ENCODE assay signal across 8 cellular contexts in the genomic region with DNA sequence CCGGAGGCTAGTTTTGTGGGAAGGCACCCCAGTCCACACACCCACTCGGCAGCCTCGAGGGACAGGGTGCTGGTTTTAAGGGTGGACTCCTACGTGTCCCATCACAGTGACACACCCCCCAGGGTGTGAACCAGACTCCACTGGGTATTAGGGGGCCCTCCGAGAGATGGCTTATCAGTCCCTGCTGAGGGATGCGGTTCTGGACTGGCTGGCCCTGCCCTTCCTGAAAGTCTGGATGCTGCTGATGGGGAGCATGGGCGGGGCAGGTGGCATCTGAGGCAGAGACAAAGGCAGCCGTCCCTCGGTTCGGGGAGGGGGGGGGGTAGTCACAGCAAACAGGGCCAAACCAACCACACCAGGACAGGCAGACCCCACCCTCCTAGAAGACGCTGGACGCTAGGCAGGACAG. TPM values are rescaled to one million over a fixed set of nuclear protein-coding genes. Genes with fewer than 3 reads are reported as not detected.
DNase-seq lines count a peak whose midpoint lies in the region; ATAC-seq, FAIRE-seq and TF ChIP-seq lines count a peak whose summit lies in the region.

No MANE protein-coding gene starts in this region.

- intact Hi-C loops in endothelial cell of umbilical vein (cut with micrococcal nuclease), result loop anchor here (1.0 to 5.0 kb wide), 5 partner anchors 29 to 107 kb away; partner anchors contain the start of genes COX5A and SCAMP2
- intact Hi-C loops in gastrocnemius medialis (cut with DNase I; ENCODE audit: low total_unique reads), result loop anchor here (1.0 to 5.0 kb wide), 4 partner anchors 29 to 107 kb away; partner anchors contain the start of genes CSK, FAM219B and SCAMP2

- H3K4me1 ChIP-seq in endothelial cell of umbilical vein (ENCODE audit: control insufficient read depth, extremely low read depth, insufficient read depth, low read length) (peaks cover 11% of the 10 kb centered on the region), gastrocnemius medialis (peaks cover 3 to 29% of the 10 kb centered on the region in 2 donors)

- dilution Hi-C loops in endothelial cell of umbilical vein (cut with MboI; ENCODE audit: extremely low pct_ligation_motif_present, low sequenced_read_pairs), result no loop called here

- no peak for FAIRE-seq in endothelial cell of umbilical vein (lab: Jason Lieb, UNC)

- no peaks in the 10 kb centered on the region for H4K20me1 ChIP-seq in endothelial cell of umbilical vein (replicated peaks; ENCODE audit: control insufficient read depth, extremely low read depth, insufficient read depth, low read length)

- ATAC-seq in gastrocnemius medialis, result no peak
- ATAC-seq in GM18520 (IDR thresholded peaks at IDR 0.05; ENCODE audit: unreplicated experiment), result no peak
- ATAC-seq in HG03565 (IDR thresholded peaks at IDR 0.05; ENCODE audit: unreplicated experiment), result no peak

- H2AFZ ChIP-seq in endothelial cell of umbilical vein (ENCODE audit: low read depth, low read length), result peak overlapping the region; percentile 1

- POLR2A ChIA-PET in endothelial cell of umbilical vein (lab: Charles Lee), result no interaction called here

- peak overlapping the region; percentile 59 for H3K9ac ChIP-seq in endothelial cell of umbilical vein (replicated peaks; ENCODE audit: extremely low read depth, insufficient read depth, low read length)

- TF ChIP-seq CTCF in endothelial cell of umbilical vein (IDR thresholded peaks at IDR 0.05; ENCODE audit: extremely low read depth in 1 of 2, insufficient read depth in 1 of 2, low read depth in 1 of 2, low read length in 2 of 2), result no peak
- no peak for TF ChIP-seq CTCF in gastrocnemius medialis (IDR thresholded peaks at IDR 0.05 in 4 of 5, conservative IDR thresholded peaks at IDR 0.05 in 1 of 5)

- H3K9me1 ChIP-seq in endothelial cell of umbilical vein (replicated peaks; ENCODE audit: control insufficient read depth, extremely low read depth, insufficient read depth, low read length), result no peaks in the 10 kb centered on the region

- BruUV-seq in endothelial cell of umbilical vein (replicated peaks; lab: Mats Ljungman, UMichigan), result TSS peak; percentile 19

- H3K27me3 ChIP-seq in endothelial cell of umbilical vein (ENCODE audit: control insufficient read depth in 2 of 2, insufficient read depth in 2 of 2, low read length in 2 of 2) (no peaks in the 10 kb centered on the region), gastrocnemius medialis (no peaks in the 10 kb centered on the region)

- H3K4me2 ChIP-seq in endothelial cell of umbilical vein (ENCODE audit: insufficient read depth, low read length), result peak overlapping the region; percentile 57

- no peak for TF ChIP-seq POLR2A in endothelial cell of umbilical vein (IDR thresholded peaks at IDR 0.05; ENCODE audit: low read depth, low read length)
- no peak for TF ChIP-seq POLR2A in gastrocnemius medialis (IDR thresholded peaks at IDR 0.05)

- in situ Hi-C loops in gastrocnemius medialis (cut with MboI; ENCODE audit: low sequenced_read_pairs in 4 of 4), result loop anchor here in 1 of 4 donors (5.0 kb wide), 1 partner anchor 67 kb away; no protein-coding TSS in a partner anchor

- CTCF ChIA-PET in endothelial cell of umbilical vein (lab: Charles Lee), result interaction anchor here (0.9 to 5.3 kb wide), 7 partner anchors 13 to 74 kb away, joined by 3 to 37 read pairs (median 3); no protein-coding TSS in a partner anchor

- H3K4me3 ChIP-seq in endothelial cell of umbilical vein (replicated peaks in 1 of 3; ENCODE audit: insufficient read depth in 1 of 3, low read depth in 1 of 3, low read length in 3 of 3), result no peak overlapping the region
- H3K4me3 ChIP-seq in gastrocnemius medialis, result peak overlapping the region in 3 of 4 donors; percentile 77 to 87 (median 84)

- peaks cover 2% of the 10 kb centered on the region for H3K79me2 ChIP-seq in endothelial cell of umbilical vein (ENCODE audit: control insufficient read depth, insufficient read depth, low read length)

- H3K27ac ChIP-seq in endothelial cell of umbilical vein (ENCODE audit: insufficient read depth, low read depth, low read length), result peak overlapping the region; percentile 60
- peak overlapping the region; percentile 91 to 98 (median 95) for H3K27ac ChIP-seq in gastrocnemius medialis

- H3K9me3 ChIP-seq in endothelial cell of umbilical vein (replicated peaks; ENCODE audit: control insufficient read depth, insufficient read depth, low read length) (no peaks in the 10 kb centered on the region), gastrocnemius medialis (no peaks in the 10 kb centered on the region)

- H3K36me3 ChIP-seq in endothelial cell of umbilical vein (ENCODE audit: control insufficient read depth in 2 of 2, extremely low read depth in 1 of 2, insufficient read depth in 2 of 2, low read length in 2 of 2) (peaks cover 0 to 18% of the 10 kb centered on the region in 2 experiments), gastrocnemius medialis (peaks cover 0 to 39% of the 10 kb centered on the region in 2 donors)

- DNase-seq in GM19240 (ENCODE audit: insufficient read length, low spot score) (peak; percentile 2), OCI-M1 (lab: John Stamatoyannopoulos, UW) (peak; percentile 59), endothelial cell of umbilical vein (ENCODE audit: low read depth, low spot score) (no peak), gastrocnemius medialis (no peak), NAMALWA (ENCODE audit: low spot score) (no peak), SK-N-DZ (ENCODE audit: low spot score) (no peak)

RNA-seq across cellular contexts. Expression of gene ULK3, which starts 0.9 kb away (rescaled TPM):
- total RNA-seq in endothelial cell of umbilical vein (29.0 and 36.0 TPM in 2 replicates), gastrocnemius medialis (10 to 100 TPM; 39.0 to 56.5 (median 48.1) TPM)
- 48.6 and 60.3 TPM in 2 replicates for polyA plus RNA-seq in endothelial cell of umbilical vein
- 22.8 and 28.4 TPM in 2 replicates for polyA plus RNA-seq in endothelial cell of umbilical vein (2011; cell fraction: cytosol; rRNA removed)
- 320 and 340 TPM in 2 replicates for polyA plus RNA-seq in endothelial cell of umbilical vein (2011; cell fraction: nucleus; rRNA removed)
- 23.6 and 35.2 TPM in 2 replicates for polyA plus RNA-seq in endothelial cell of umbilical vein (2012)
- 41.1 and 58.2 TPM in 2 replicates for polyA minus RNA-seq in endothelial cell of umbilical vein
- polyA minus RNA-seq in endothelial cell of umbilical vein (2011; cell fraction: cytosol; rRNA and poly(A)+ RNA removed), result 19.7 TPM
- polyA minus RNA-seq in endothelial cell of umbilical vein (2011; cell fraction: nucleus; rRNA and poly(A)+ RNA removed), result 22.6 and 31.4 TPM in 2 replicates
- 44.6 and 52.1 TPM in 2 replicates for polyA plus RNA-seq in SK-N-DZ (2014; cell fraction: cytosol; rRNA removed)
- polyA plus RNA-seq in SK-N-DZ (2014; cell fraction: nucleus; rRNA removed), result 413 and 419 TPM in 2 replicates

RNA-seq across cellular contexts. Expression of gene CPLX3, which starts 17.5 kb away (rescaled TPM):
- total RNA-seq in endothelial cell of umbilical vein, result 0.16 TPM in 1 of 2 replicates, not detected in the other
- polyA plus RNA-seq in endothelial cell of umbilical vein, result not detected in 2 replicates
- polyA plus RNA-seq in endothelial cell of umbilical vein (2011; cell fraction: cytosol; rRNA removed), result not detected in 2 replicates
- polyA plus RNA-seq in endothelial cell of umbilical vein (2011; cell fraction: nucleus; rRNA removed), result 0.10 TPM in 1 of 2 replicates, not detected in the other
- not detected in 2 replicates for polyA plus RNA-seq in endothelial cell of umbilical vein (2012)
- polyA minus RNA-seq in endothelial cell of umbilical vein, result not detected in 2 replicates
- not detected for polyA minus RNA-seq in endothelial cell of umbilical vein (2011; cell fraction: cytosol; rRNA and poly(A)+ RNA removed)
- not detected in 2 replicates for polyA minus RNA-seq in endothelial cell of umbilical vein (2011; cell fraction: nucleus; rRNA and poly(A)+ RNA removed)
- not detected for total RNA-seq in gastrocnemius medialis
- 6.2 and 8.3 TPM in 2 replicates for polyA plus RNA-seq in SK-N-DZ (2014; cell fraction: cytosol; rRNA removed)
- 2.9 and 6.4 TPM in 2 replicates for polyA plus RNA-seq in SK-N-DZ (2014; cell fraction: nucleus; rRNA removed)

RNA-seq across cellular contexts. Expression of gene SCAMP2, which starts 29.3 kb away (rescaled TPM):
- total RNA-seq in endothelial cell of umbilical vein, result 61.1 and 67.3 TPM in 2 replicates
- 250 and 256 TPM in 2 replicates for polyA plus RNA-seq in endothelial cell of umbilical vein
- polyA plus RNA-seq in endothelial cell of umbilical vein (2011; cell fraction: cytosol; rRNA removed), result 96.9 and 121 TPM in 2 replicates
- 58.8 and 69.7 TPM in 2 replicates for polyA plus RNA-seq in endothelial cell of umbilical vein (2011; cell fraction: nucleus; rRNA removed)
- 54.9 and 58.8 TPM in 2 replicates for polyA plus RNA-seq in endothelial cell of umbilical vein (2012)
- polyA minus RNA-seq in endothelial cell of umbilical vein, result 202 and 208 TPM in 2 replicates
- 40.0 TPM for polyA minus RNA-seq in endothelial cell of umbilical vein (2011; cell fraction: cytosol; rRNA and poly(A)+ RNA removed)
- 27.5 and 31.8 TPM in 2 replicates for polyA minus RNA-seq in endothelial cell of umbilical vein (2011; cell fraction: nucleus; rRNA and poly(A)+ RNA removed)
- total RNA-seq in gastrocnemius medialis, result 100 to 1,000 TPM in 1 of 4 donors, 10 to 100 TPM in 3; 46.3 to 122 (median 74.3) TPM
- 35.8 and 40.7 TPM in 2 replicates for polyA plus RNA-seq in SK-N-DZ (2014; cell fraction: cytosol; rRNA removed)
- polyA plus RNA-seq in SK-N-DZ (2014; cell fraction: nucleus; rRNA removed), result 17.2 and 33.3 TPM in 2 replicates

RNA-seq across cellular contexts. Expression of gene LMAN1L, which starts 31.3 kb away (rescaled TPM):
- total RNA-seq in endothelial cell of umbilical vein (not detected in 2 replicates), gastrocnemius medialis (not detected)
- polyA plus RNA-seq in endothelial cell of umbilical vein, result not detected in 2 replicates
- polyA plus RNA-seq in endothelial cell of umbilical vein (2011; cell fraction: cytosol; rRNA removed), result not detected in 2 replicates
- polyA plus RNA-seq in endothelial cell of umbilical vein (2011; cell fraction: nucleus; rRNA removed), result 0.11 TPM in 1 of 2 replicates, not detected in the other
- not detected in 2 replicates for polyA plus RNA-seq in endothelial cell of umbilical vein (2012)
- not detected in 2 replicates for polyA minus RNA-seq in endothelial cell of umbilical vein
- polyA minus RNA-seq in endothelial cell of umbilical vein (2011; cell fraction: cytosol; rRNA and poly(A)+ RNA removed), result not detected
- 0.58 TPM in 1 of 2 replicates, not detected in the other for polyA minus RNA-seq in endothelial cell of umbilical vein (2011; cell fraction: nucleus; rRNA and poly(A)+ RNA removed)
- not detected in 2 replicates for polyA plus RNA-seq in SK-N-DZ (2014; cell fraction: cytosol; rRNA removed)
- polyA plus RNA-seq in SK-N-DZ (2014; cell fraction: nucleus; rRNA removed), result 1.2 TPM in 1 of 2 replicates, not detected in the other

RNA-seq across cellular contexts. Expression of gene MPI, which starts 45.9 kb away (rescaled TPM):
- 27.7 and 36.3 TPM in 2 replicates for total RNA-seq in endothelial cell of umbilical vein
- 62.6 and 69.3 TPM in 2 replicates for polyA plus RNA-seq in endothelial cell of umbilical vein
- polyA plus RNA-seq in endothelial cell of umbilical vein (2011; cell fraction: cytosol; rRNA removed), result 58.5 and 62.7 TPM in 2 replicates
- 53.3 and 58.5 TPM in 2 replicates for polyA plus RNA-seq in endothelial cell of umbilical vein (2011; cell fraction: nucleus; rRNA removed)
- 26.3 and 37.7 TPM in 2 replicates for polyA plus RNA-seq in endothelial cell of umbilical vein (2012)
- 66.3 and 85.1 TPM in 2 replicates for polyA minus RNA-seq in endothelial cell of umbilical vein
- 33.4 TPM for polyA minus RNA-seq in endothelial cell of umbilical vein (2011; cell fraction: cytosol; rRNA and poly(A)+ RNA removed)
- 17.0 and 28.6 TPM in 2 replicates for polyA minus RNA-seq in endothelial cell of umbilical vein (2011; cell fraction: nucleus; rRNA and poly(A)+ RNA removed)
- total RNA-seq in gastrocnemius medialis, result 100 to 1,000 TPM in 2 of 4 donors, 10 to 100 TPM in 2; 66.7 to 129 (median 98.5) TPM
- polyA plus RNA-seq in SK-N-DZ (2014; cell fraction: cytosol; rRNA removed), result 70.1 and 107 TPM in 2 replicates
- 79.2 and 96.6 TPM in 2 replicates for polyA plus RNA-seq in SK-N-DZ (2014; cell fraction: nucleus; rRNA removed)

Comparison
In these comparisons a context has a peak if more than half of its experiments do, and no peak if none do; other contexts are left out.
1. DNase-seq: peak in GM19240 (single experiment) and OCI-M1 (single experiment); none in endothelial cell of umbilical vein (single experiment), gastrocnemius medialis (0 of 2), NAMALWA (single experiment) and SK-N-DZ (single experiment).
2. H3K4me3 ChIP-seq: peak in gastrocnemius medialis (3 of 4); none in endothelial cell of umbilical vein (0 of 3).